Comparison of ENCODE assay signal across 14 cellular contexts in the genomic region with DNA sequence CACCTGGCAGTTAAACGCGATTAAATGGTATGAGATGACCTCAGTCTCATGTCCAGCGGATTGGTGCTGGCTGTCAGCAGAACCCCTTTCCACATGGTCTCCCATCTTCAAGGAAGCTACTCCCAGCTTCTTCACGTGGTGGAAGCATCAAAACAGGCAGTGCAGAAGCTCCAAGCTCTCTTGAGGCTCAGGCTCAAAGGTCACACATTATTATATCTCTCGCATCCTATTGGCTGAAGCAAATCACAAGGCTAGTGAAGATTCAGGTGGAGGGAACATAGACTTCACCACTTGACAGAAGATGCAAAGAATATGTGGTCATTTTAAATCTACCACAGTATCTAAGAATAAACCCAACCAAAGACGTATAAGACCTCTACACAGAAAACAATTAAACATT.
DNase-seq lines count a peak whose midpoint lies in the region; ATAC-seq and TF ChIP-seq lines count a peak whose summit lies in the region.
"Had no signal": no experiment of that assay in that cellular context is flagged by ENCODE, and none has a peak within 500 bp of the region (broad histone marks: within the 10 kb centered on the region; RNA-seq: fewer than 3 reads in every experiment).

No MANE protein-coding gene starts in this region.

- H3K36me3 Mint-ChIP-seq in stimulated activated naive CD8-positive, alpha-beta T cell treated with anti-CD3 and anti-CD28 coated beads, Interleukin-15, Interleukin-2, amounts not matched to agents 100 ng/mL and 50 ng/mL, for 24 hours (ENCODE audit: low read depth) = peaks cover 72% of the 10 kb centered on the region
- H3K36me3 Mint-ChIP-seq in stimulated activated naive B cell treated with anti-CD40 and anti-IgM and Interleukin-4, amounts not matched to agents 10 μg/mL and 1 μg/mL and 100 μg/mL, for 72 hours = peaks cover 39 to 58% of the 10 kb centered on the region in 2 donors
- peaks cover 19 to 41% (median 22%) of the 10 kb centered on the region in 3 donors for H3K36me3 Mint-ChIP-seq in naive thymus-derived CD8-positive, alpha-beta T cell

- peaks cover 74% of the 10 kb centered on the region for H3K4me1 Mint-ChIP-seq in stimulated activated naive CD8-positive, alpha-beta T cell treated with anti-CD3 and anti-CD28 coated beads, Interleukin-15, Interleukin-2, amounts not matched to agents 100 ng/mL and 50 ng/mL, for 24 hours (ENCODE audit: low read depth)
- peaks cover 75% of the 10 kb centered on the region for H3K4me1 Mint-ChIP-seq in stimulated activated naive CD8-positive, alpha-beta T cell treated with anti-CD3 and anti-CD28 coated beads, Interleukin-15, amount 100 ng/mL, for 72 hours
- H3K4me1 Mint-ChIP-seq in stimulated activated naive B cell treated with anti-CD40 and anti-IgM and Interleukin-4, amounts not matched to agents 10 μg/mL and 1 μg/mL and 100 μg/mL, for 72 hours = peaks cover 34 to 74% of the 10 kb centered on the region in 2 donors
- peaks cover 12 to 49% (median 37%) of the 10 kb centered on the region in 4 donors for H3K4me1 Mint-ChIP-seq in naive thymus-derived CD8-positive, alpha-beta T cell

- ATAC-seq in stimulated activated naive CD8-positive, alpha-beta T cell treated with anti-CD3 and anti-CD28 coated beads, Interleukin-15, amount 100 ng/mL, for 72 hours = no peak
- ATAC-seq in left colon = peak; percentile 66
- no peak for ATAC-seq in stimulated activated naive B cell treated with anti-CD40 and anti-IgM and Interleukin-4, amounts not matched to agents 10 μg/mL and 1 μg/mL and 100 μg/mL, for 72 hours (replicated peaks)
- ATAC-seq in body of pancreas = no peak
- no peak for ATAC-seq in naive thymus-derived CD8-positive, alpha-beta T cell
- ATAC-seq: GM23338, HCT116 had no signal

- no peak overlapping the region for H3K4me3 Mint-ChIP-seq in stimulated activated naive CD8-positive, alpha-beta T cell treated with anti-CD3 and anti-CD28 coated beads, Interleukin-15, Interleukin-2, amounts not matched to agents 100 ng/mL and 50 ng/mL, for 24 hours
- H3K4me3 Mint-ChIP-seq in stimulated activated naive CD8-positive, alpha-beta T cell treated with anti-CD3 and anti-CD28 coated beads, Interleukin-15, amount 100 ng/mL, for 72 hours = no peak overlapping the region
- H3K4me3 Mint-ChIP-seq in stimulated activated naive B cell treated with anti-CD40 and anti-IgM and Interleukin-4, amounts not matched to agents 10 μg/mL and 1 μg/mL and 100 μg/mL, for 72 hours = no peak overlapping the region
- no peak overlapping the region for H3K4me3 Mint-ChIP-seq in naive thymus-derived CD8-positive, alpha-beta T cell
- H3K4me3 Mint-ChIP-seq: CD4-positive, alpha-beta memory T cell; GM23338; H9 had no signal

- no peaks in the 10 kb centered on the region for H3K27me3 Mint-ChIP-seq in stimulated activated naive CD8-positive, alpha-beta T cell treated with anti-CD3 and anti-CD28 coated beads, Interleukin-15, Interleukin-2, amounts not matched to agents 100 ng/mL and 50 ng/mL, for 24 hours
- H3K27me3 Mint-ChIP-seq in stimulated activated naive CD8-positive, alpha-beta T cell treated with anti-CD3 and anti-CD28 coated beads, Interleukin-15, amount 100 ng/mL, for 72 hours = no peaks in the 10 kb centered on the region
- H3K27me3 Mint-ChIP-seq in stimulated activated naive B cell treated with anti-CD40 and anti-IgM and Interleukin-4, amounts not matched to agents 10 μg/mL and 1 μg/mL and 100 μg/mL, for 72 hours = no peaks in the 10 kb centered on the region
- H3K27me3 Mint-ChIP-seq in naive thymus-derived CD8-positive, alpha-beta T cell = no peaks in the 10 kb centered on the region
- H3K27me3 Mint-ChIP-seq: CD4-positive, alpha-beta memory T cell had no signal

- intact Hi-C loops in left colon (cut with DNase I, micrococcal nuclease) = no loop called here
- intact Hi-C loops in body of pancreas (cut with DNase I) = no loop called here

- no peak overlapping the region for H3K27ac ChIP-seq in body of pancreas

- H3K9me3 Mint-ChIP-seq in stimulated activated naive CD8-positive, alpha-beta T cell treated with anti-CD3 and anti-CD28 coated beads, Interleukin-15, Interleukin-2, amounts not matched to agents 100 ng/mL and 50 ng/mL, for 24 hours = peaks cover 14% of the 10 kb centered on the region
- peaks cover 14 to 17% of the 10 kb centered on the region in 2 donors for H3K9me3 Mint-ChIP-seq in stimulated activated naive CD8-positive, alpha-beta T cell treated with anti-CD3 and anti-CD28 coated beads, Interleukin-15, amount 100 ng/mL, for 72 hours
- peaks cover 5 to 11% of the 10 kb centered on the region in 2 donors for H3K9me3 Mint-ChIP-seq in stimulated activated naive B cell treated with anti-CD40 and anti-IgM and Interleukin-4, amounts not matched to agents 10 μg/mL and 1 μg/mL and 100 μg/mL, for 72 hours
- H3K9me3 Mint-ChIP-seq in naive thymus-derived CD8-positive, alpha-beta T cell = peaks cover 0 to 12% (median 8%) of the 10 kb centered on the region in 9 donors

- no peak overlapping the region for H3K4me3 ChIP-seq in body of pancreas
- H3K4me3 ChIP-seq: GM23338 had no signal

- 89 to 93% methylated on average over 6 of the region's 6 CpGs for WGBS in body of pancreas, 2 donors

- H3K36me3 ChIP-seq in body of pancreas (replicated peaks in 1 of 2; ENCODE audit: insufficient read depth in 1 of 2, low read depth in 2 of 2) = no peaks in the 10 kb centered on the region

- POLR2A ChIA-PET in naive thymus-derived CD8-positive, alpha-beta T cell (lab: Charles Lee) = interaction anchor here (1.5 kb wide), 1 partner anchor 61 kb away, joined by 3 read pairs; no protein-coding TSS in a partner anchor

- H3K27me3 ChIP-seq in body of pancreas = no peaks in the 10 kb centered on the region

- peak overlapping the region; percentile 28 for H3K27ac Mint-ChIP-seq in stimulated activated naive CD8-positive, alpha-beta T cell treated with anti-CD3 and anti-CD28 coated beads, Interleukin-15, Interleukin-2, amounts not matched to agents 100 ng/mL and 50 ng/mL, for 24 hours
- no peak overlapping the region for H3K27ac Mint-ChIP-seq in stimulated activated naive CD8-positive, alpha-beta T cell treated with anti-CD3 and anti-CD28 coated beads, Interleukin-15, amount 100 ng/mL, for 72 hours
- H3K27ac Mint-ChIP-seq in stimulated activated naive B cell treated with anti-CD40 and anti-IgM and Interleukin-4, amounts not matched to agents 10 μg/mL and 1 μg/mL and 100 μg/mL, for 72 hours = peak overlapping the region; percentile 17
- no peak overlapping the region for H3K27ac Mint-ChIP-seq in naive thymus-derived CD8-positive, alpha-beta T cell
- H3K27ac Mint-ChIP-seq: GM23338, H9 had no signal

- no peak for TF ChIP-seq POLR2A in body of pancreas (IDR thresholded peaks at IDR 0.05)

- H3K9me3 ChIP-seq in body of pancreas = no peaks in the 10 kb centered on the region

- no peak for DNase-seq in stimulated activated naive CD8-positive, alpha-beta T cell treated with anti-CD3 and anti-CD28 coated beads, Interleukin-15, amount 100 ng/mL, for 72 hours
- DNase-seq in left colon = no peak
- no peak for DNase-seq in stimulated activated naive B cell treated with anti-CD40 and anti-IgM and Interleukin-4, amounts not matched to agents 10 μg/mL and 1 μg/mL and 100 μg/mL, for 72 hours
- DNase-seq in body of pancreas = no peak
- DNase-seq in naive thymus-derived CD8-positive, alpha-beta T cell = no peak
- DNase-seq: C1 segment of cervical spinal cord; Calu3; CD4-positive, alpha-beta memory T cell; COR-L47; DND-41; H9 had no signal

- TF ChIP-seq CTCF in body of pancreas (IDR thresholded peaks at IDR 0.05) = no peak

- peaks cover 22% of the 10 kb centered on the region for H3K4me1 ChIP-seq in body of pancreas

Comparison
In these comparisons a context has a peak if more than half of its experiments do, and no peak if none do; other contexts are left out.
1. H3K27ac Mint-ChIP-seq: peak in stimulated activated naive CD8-positive, alpha-beta T cell treated with anti-CD3 and anti-CD28 coated beads, Interleukin-15, Interleukin-2, amounts not matched to agents 100 ng/mL and 50 ng/mL, for 24 hours (single experiment) and stimulated activated naive B cell treated with anti-CD40 and anti-IgM and Interleukin-4, amounts not matched to agents 10 μg/mL and 1 μg/mL and 100 μg/mL, for 72 hours (single experiment); none in stimulated activated naive CD8-positive, alpha-beta T cell treated with anti-CD3 and anti-CD28 coated beads, Interleukin-15, amount 100 ng/mL, for 72 hours (0 of 2) and naive thymus-derived CD8-positive, alpha-beta T cell (0 of 10).